ENCODE assay signal across 8 cellular contexts in the genomic region with DNA sequence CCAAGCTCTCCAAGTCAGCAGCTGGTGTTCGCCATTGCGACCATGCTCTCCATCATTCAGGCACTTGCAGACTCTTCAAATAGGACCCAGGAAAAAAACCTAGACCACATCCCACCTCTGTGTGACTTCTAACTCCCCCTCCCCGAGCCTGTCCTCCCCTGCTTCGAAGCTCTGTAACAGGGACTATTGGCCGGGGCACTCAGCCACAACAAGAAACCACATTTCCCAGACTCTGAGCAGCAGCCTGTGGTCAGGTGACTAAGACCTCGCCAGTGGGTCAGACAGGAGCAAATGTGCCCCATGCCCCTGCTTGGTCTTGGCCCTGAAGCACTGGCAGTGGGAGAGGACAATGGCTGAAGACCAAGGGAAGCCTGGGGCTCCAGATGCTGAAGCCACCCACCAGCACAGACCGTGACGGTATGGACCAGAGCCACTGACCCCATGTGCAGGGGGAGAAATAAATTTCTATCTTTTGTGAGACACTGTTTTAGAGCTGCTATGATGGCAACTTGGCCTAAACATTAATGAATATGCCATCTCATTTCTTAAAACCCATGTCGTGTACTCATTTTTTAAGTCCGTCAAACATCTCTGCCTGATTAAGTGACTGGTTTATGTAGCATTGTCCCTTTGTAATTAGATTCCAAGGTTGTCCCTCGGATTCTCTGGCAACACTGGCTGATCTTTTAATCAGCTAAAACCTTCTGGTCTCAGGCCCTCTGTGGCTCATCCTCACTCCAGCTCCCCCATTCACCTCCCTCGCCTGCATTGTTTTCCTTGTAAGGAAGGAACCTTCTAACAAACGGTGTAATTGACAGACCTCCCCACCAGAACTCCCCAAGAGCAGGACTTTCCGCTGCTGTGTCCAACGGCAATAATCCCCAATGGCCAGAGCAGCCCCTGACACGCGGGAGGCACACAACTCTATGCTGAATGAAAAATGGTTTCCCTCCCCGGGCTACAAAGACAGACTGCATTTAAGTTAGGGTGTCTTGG.
DNase-seq lines count a peak whose midpoint lies in the region; ATAC-seq lines count a peak whose summit lies in the region.

No MANE protein-coding gene starts in this region.

- DNase-seq in stimulated activated CD4-positive, alpha-beta T cell treated with anti-CD3 and anti-CD28 coated beads, Interleukin-2, amount 100 ng/mL, for 48 hours: peak; percentile 12 to 25
- DNase-seq in stimulated activated CD4-positive, alpha-beta T cell treated with anti-CD3 and anti-CD28 coated beads, Interleukin-4, amount 100 ng/mL, for 4 hours: no peak
- DNase-seq in activated CD4-positive, alpha-beta memory T cell treated with anti-CD3 and anti-CD28 coated beads, Interleukin-2, amount 10 ng/mL, durations not matched to agents 7 days and 5 days: peak; percentile 42
- DNase-seq in myocyte (ENCODE audit: low read depth) (peak; percentile 78), SHP77 (lab: John Stamatoyannopoulos, UW) (no peak), posterior cingulate gyrus (no peak), NCI-H1930 (lab: John Stamatoyannopoulos, UW) (no peak)

- intact Hi-C loops in posterior cingulate gyrus (cut with DNase I): loop anchor here (10.0 kb wide), 1 partner anchor 96 kb away; a partner anchor contains a TSS

- peak overlapping the region; percentile 27 for H3K27ac Mint-ChIP-seq in activated CD4-positive, alpha-beta memory T cell treated with anti-CD3 and anti-CD28 coated beads, Interleukin-2, amount 10 ng/mL, durations not matched to agents 7 days and 5 days

- no peaks in the 10 kb centered on the region for H3K9me3 Mint-ChIP-seq in activated CD4-positive, alpha-beta memory T cell treated with anti-CD3 and anti-CD28 coated beads, Interleukin-2, amount 10 ng/mL, durations not matched to agents 7 days and 5 days

- ATAC-seq in HG03097 (IDR thresholded peaks at IDR 0.05; ENCODE audit: low FRiP score, unreplicated experiment): peak; percentile 43

- CTCF ChIA-PET in activated CD4-positive, alpha-beta memory T cell treated with anti-CD3 and anti-CD28 coated beads, Interleukin-2, amount 10 ng/mL, durations not matched to agents 7 days and 5 days (lab: Charles Lee): no interaction called here

- H3K36me3 Mint-ChIP-seq in activated CD4-positive, alpha-beta memory T cell treated with anti-CD3 and anti-CD28 coated beads, Interleukin-2, amount 10 ng/mL, durations not matched to agents 7 days and 5 days (ENCODE audit: low read depth): peaks cover 52% of the 10 kb centered on the region

- H3K4me1 Mint-ChIP-seq in activated CD4-positive, alpha-beta memory T cell treated with anti-CD3 and anti-CD28 coated beads, Interleukin-2, amount 10 ng/mL, durations not matched to agents 7 days and 5 days: peaks cover 83% of the 10 kb centered on the region

- H3K4me3 Mint-ChIP-seq in activated CD4-positive, alpha-beta memory T cell treated with anti-CD3 and anti-CD28 coated beads, Interleukin-2, amount 10 ng/mL, durations not matched to agents 7 days and 5 days: peak overlapping the region; percentile 7

- POLR2A ChIA-PET in activated CD4-positive, alpha-beta memory T cell treated with anti-CD3 and anti-CD28 coated beads, Interleukin-2, amount 10 ng/mL, durations not matched to agents 7 days and 5 days (lab: Charles Lee): interaction anchor here (0.6 to 2.6 kb wide), 6 partner anchors 11 to 98 kb away, joined by 3 to 15 read pairs (median 4); a partner anchor contains a TSS

- H3K27me3 Mint-ChIP-seq in activated CD4-positive, alpha-beta memory T cell treated with anti-CD3 and anti-CD28 coated beads, Interleukin-2, amount 10 ng/mL, durations not matched to agents 7 days and 5 days: no peaks in the 10 kb centered on the region

Comparison
In these comparisons a context has a peak if more than half of its experiments do, and no peak if none do; other contexts are left out.
1. DNase-seq: peak in stimulated activated CD4-positive, alpha-beta T cell treated with anti-CD3 and anti-CD28 coated beads, Interleukin-2, amount 100 ng/mL, for 48 hours (2 of 2), activated CD4-positive, alpha-beta memory T cell treated with anti-CD3 and anti-CD28 coated beads, Interleukin-2, amount 10 ng/mL, durations not matched to agents 7 days and 5 days (single experiment) and myocyte (single experiment); none in stimulated activated CD4-positive, alpha-beta T cell treated with anti-CD3 and anti-CD28 coated beads, Interleukin-4, amount 100 ng/mL, for 4 hours (0 of 2), SHP77 (0 of 2), posterior cingulate gyrus (0 of 10) and NCI-H1930 (0 of 2).